In the genomic region with DNA sequence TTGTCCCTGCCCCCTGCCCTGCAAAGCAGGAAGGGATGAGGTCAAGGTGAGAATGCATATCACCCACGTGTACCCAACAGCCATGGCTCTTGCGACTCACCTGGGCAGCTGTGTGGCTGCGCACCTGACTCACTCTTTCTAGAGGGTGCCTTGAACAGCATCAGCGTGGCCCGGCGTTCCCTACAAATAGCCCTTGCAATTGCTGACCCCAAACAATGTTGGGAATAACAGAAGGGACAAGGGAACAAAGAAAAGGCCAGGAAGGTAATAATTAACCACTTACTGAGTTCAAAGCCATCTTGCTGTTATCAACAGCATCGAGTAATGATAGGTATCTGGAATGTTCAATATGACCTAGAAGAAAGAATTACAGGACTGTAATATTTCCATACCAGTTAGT, we compare ENCODE assay signal across 23 cellular contexts. TPM values are rescaled to one million over a fixed set of nuclear protein-coding genes. Genes with fewer than 3 reads are reported as not detected.
"Had no signal": no experiment of that assay in that cellular context is flagged by ENCODE, and none has a peak within 500 bp of the region (broad histone marks: within the 10 kb centered on the region; RNA-seq: fewer than 3 reads in every experiment).

No MANE protein-coding gene starts in this region.

- H3K27ac Mint-ChIP-seq: activated naive CD8-positive, alpha-beta T cell; activated T-helper 2 cell treated with anti-CD3 and anti-CD28 coated beads, Interferon-gamma antibody, Interleukin-2, Interleukin-4, amounts not matched to agents 10 μg/mL and 5 μg/mL and 100 μg/mL, durations not matched to agents 14 hours and 24 hours and 36 hours; nephron progenitor cell; WTC11 had no signal

- H3K27me3 ChIP-seq: colonic mucosa, vagina had no signal

- DNase-seq: activated naive CD4-positive, alpha-beta T cell; activated T-cell treated with anti-CD3 and anti-CD28 coated beads, Interleukin-2, amount 50 U/mL, for 1 hour; colonic mucosa; dorsolateral prefrontal cortex; heart left ventricle; kidney glomerular epithelial cell; left ventricle myocardium inferior; midbrain; nephron progenitor cell; right cardiac atrium; stimulated activated CD4-positive, alpha-beta T cell treated with anti-CD3 and anti-CD28 coated beads, Interleukin-12 subunit alpha, Interleukin-12 subunit beta, amount 100 ng/mL, for 4 hours; T-helper 9 cell had no signal

- H3K9me3 ChIP-seq: colonic mucosa, heart left ventricle, left ventricle myocardium inferior, vagina had no signal

- FAIRE-seq: bronchial epithelial cell, endometrium had no signal

- H3K4me3 Mint-ChIP-seq: activated naive CD8-positive, alpha-beta T cell; nephron progenitor cell; WTC11 had no signal

- H3K36me3 Mint-ChIP-seq: activated naive CD8-positive, alpha-beta T cell; WTC11 had no signal

- H3K4me3 ChIP-seq: colonic mucosa, dorsolateral prefrontal cortex, heart left ventricle, left ventricle myocardium inferior, vagina had no signal

- H3K27ac ChIP-seq: colonic mucosa, dorsolateral prefrontal cortex, heart left ventricle, left ventricle myocardium inferior, vagina had no signal

- H3K9me3 Mint-ChIP-seq: activated T-helper 2 cell treated with anti-CD3 and anti-CD28 coated beads, Interferon-gamma antibody, Interleukin-2, Interleukin-4, amounts not matched to agents 10 μg/mL and 5 μg/mL and 100 μg/mL, durations not matched to agents 14 hours and 24 hours and 36 hours; nephron progenitor cell; WTC11 had no signal

- H3K36me3 ChIP-seq: heart left ventricle, left ventricle myocardium inferior, vagina had no signal

- H3K4me1 ChIP-seq: heart left ventricle, left ventricle myocardium inferior, vagina had no signal

RNA-seq across cellular contexts. Expression of a gene that starts 10.1 kb away (rescaled TPM):
- total RNA-seq: activated T-helper 2 cell treated with anti-CD3 and anti-CD28 coated beads, Interferon-gamma antibody, Interleukin-2, Interleukin-4, amounts not matched to agents 10 μg/mL and 5 μg/mL and 100 μg/mL, durations not matched to agents 14 hours and 24 hours and 36 hours; fibroblast of villous mesenchyme; heart left ventricle; left ventricle myocardium inferior; myocyte; omental fat pad; pulmonary artery endothelial cell; right cardiac atrium; temporal lobe had no signal
